ENCODE assay signal across 1 cellular context in genomic region chr20:44210422-44211176, GRCh38.
TF ChIP-seq lines count a peak whose summit lies in the region.

Gene OSER1, minus strand, starts transcription at chr20:44210771. Its CDS starts 3,814 bp downstream, at chr20:44206957.

TF ChIP-seq in GM12878, 131 proteins besides CTCF, POLR2A, EP300 and RAD21 (continued from another document and continues in another):
- TF ChIP-seq MLLT1 (IDR thresholded peaks at IDR 0.05) (0 out of 2 replicates have a peak, but pooled peaks have one; percentile 3), TCF7 (IDR thresholded peaks at IDR 0.05; ENCODE audit: borderline replicate concordance) (no peak), CEBPB (IDR thresholded peaks at IDR 0.05; ENCODE audit: borderline replicate concordance in 1 of 2, low read depth in 2 of 2, low read length in 2 of 2) (no peak), DPF2 (IDR thresholded peaks at IDR 0.05) (peak; percentile 56), TBL1XR1 (IDR thresholded peaks at IDR 0.05; ENCODE audit: low read depth, low read length) (peak; percentile 81), ATF7 (IDR thresholded peaks at IDR 0.05; ENCODE audit: low read depth) (peak; percentile 90), RB1 (IDR thresholded peaks at IDR 0.05; ENCODE audit: borderline replicate concordance) (peak; percentile 54; the same call in 1 of the 2 replicates), TAF1 (IDR thresholded peaks at IDR 0.05; ENCODE audit: borderline replicate concordance, low read depth, low read length) (peak; percentile 75), EZH2 (IDR thresholded peaks at IDR 0.05; ENCODE audit: borderline replicate concordance, control insufficient read depth, low read depth, low read length) (no peak), POU2F2 (IDR thresholded peaks at IDR 0.05; ENCODE audit: borderline replicate concordance, low read depth, low read length) (0 out of 3 replicates have a peak, but pooled peaks have one; percentile 6), NFYA (IDR thresholded peaks at IDR 0.05; ENCODE audit: borderline replicate concordance, low read depth, low read length) (no peak), USF1 (IDR thresholded peaks at IDR 0.05; ENCODE audit: borderline replicate concordance, extremely low read length, insufficient read depth, low read depth, low read length) (peak; percentile 83), MAX (IDR thresholded peaks at IDR 0.05; ENCODE audit: low read depth, low read length) (peak; percentile 98), ATF3 (IDR thresholded peaks at IDR 0.05; ENCODE audit: borderline replicate concordance, extremely low read depth, low read depth, low read length) (0 out of 2 replicates have a peak, but pooled peaks have one; percentile 32), PAX5 (IDR thresholded peaks at IDR 0.05; ENCODE audit: borderline replicate concordance, low read depth, low read length) (no peak), ZBTB4 (CRISPR knock-in tag; IDR thresholded peaks at IDR 0.05) (no peak), CREM (IDR thresholded peaks at IDR 0.05; ENCODE audit: low read depth) (peak; percentile 95), ZNF592 (IDR thresholded peaks at IDR 0.05) (no peak), BCL11A (IDR thresholded peaks at IDR 0.05; ENCODE audit: low read depth, low read length) (0 out of 2 replicates have a peak, but pooled peaks have one; percentile 5), SMARCA5 (IDR thresholded peaks at IDR 0.05) (no peak), CREB1 (IDR thresholded peaks at IDR 0.05; ENCODE audit: low read depth) (peak; percentile 93), NBN (IDR thresholded peaks at IDR 0.05) (0 out of 2 replicates have a peak, but pooled peaks have one; percentile 11), POLR2AphosphoS5 (IDR thresholded peaks at IDR 0.05; ENCODE audit: low read length) (peak; percentile 86), NR2C1 (IDR thresholded peaks at IDR 0.05) (peak; percentile 95), YY1 (IDR thresholded peaks at IDR 0.05; ENCODE audit: low read depth, low read length) (0 out of 2 replicates have a peak, but pooled peaks have one; percentile 16), CHD2 (IDR thresholded peaks at IDR 0.05; ENCODE audit: borderline replicate concordance, low read depth, low read length) (peak; percentile 72; the same call in 1 of the 2 replicates), ZNF207 (IDR thresholded peaks at IDR 0.05; ENCODE audit: borderline replicate concordance) (no peak), RELA (IDR thresholded peaks at IDR 0.05; ENCODE audit: borderline replicate concordance, partially characterized antibody) (peak; percentile 22), IKZF1 (conservative IDR thresholded peaks at IDR 0.05) (peak; percentile 86), NFXL1 (IDR thresholded peaks at IDR 0.05; ENCODE audit: borderline replicate concordance) (no peak), ZBTB40 (IDR thresholded peaks at IDR 0.05; ENCODE audit: borderline replicate concordance) (peak; percentile 72; the same call in 1 of the 2 replicates), SRF (IDR thresholded peaks at IDR 0.05; ENCODE audit: low read depth in 2 of 2, low read length in 2 of 2) (0 out of 4 replicates have a peak, but pooled peaks of 1 of the 2 experiments have one; percentile 14), TCF3 (IDR thresholded peaks at IDR 0.05; ENCODE audit: borderline replicate concordance, insufficient read depth, low read depth, low read length) (no peak), MTA2 (IDR thresholded peaks at IDR 0.05; ENCODE audit: low read depth) (0 out of 2 replicates have a peak, but pooled peaks have one; percentile 30), RAD51 (IDR thresholded peaks at IDR 0.05) (peak; percentile 83), SMAD5 (IDR thresholded peaks at IDR 0.05; ENCODE audit: low read depth) (peak; percentile 34; the same call in 1 of the 2 replicates), TCF12 (IDR thresholded peaks at IDR 0.05; ENCODE audit: low read depth, low read length) (0 out of 2 replicates have a peak, but pooled peaks have one; percentile 58), NR2F1 (conservative IDR thresholded peaks at IDR 0.05) (peak; percentile 53), PKNOX1 (IDR thresholded peaks at IDR 0.05) (peak; percentile 22; the same call in 1 of the 2 replicates), GATAD2B (conservative IDR thresholded peaks at IDR 0.05; ENCODE audit: low read depth) (0 out of 2 replicates have a peak, but pooled peaks have one; percentile 13), HDGF (IDR thresholded peaks at IDR 0.05) (peak; percentile 62; the same call in 1 of the 2 replicates), LARP7 (IDR thresholded peaks at IDR 0.05) (peak; percentile 79), SIN3A (IDR thresholded peaks at IDR 0.05; ENCODE audit: low read depth, low read length) (peak; percentile 66)
